17 cellular contexts compared by ENCODE assay signal in genomic region chr1:159935305-159935704, GRCh38. TPM values are rescaled to one million over a fixed set of nuclear protein-coding genes. Genes with fewer than 3 reads are reported as not detected.
A peak's percentile ranks its signal among the peaks of the same experiment; 100 is the strongest.
DNase-seq lines count a peak whose midpoint lies in the region; ATAC-seq and TF ChIP-seq lines count a peak whose summit lies in the region.
"Had no signal": no experiment of that assay in that cellular context is flagged by ENCODE, and none has a peak within 500 bp of the region (broad histone marks: within the 10 kb centered on the region; RNA-seq: fewer than 3 reads in every experiment).

No MANE protein-coding gene starts in this region.

- no peaks in the 10 kb centered on the region for H3K79me2 ChIP-seq in neural progenitor cell (ENCODE audit: low read depth)

- peaks cover 24% of the 10 kb centered on the region for H3K4me1 ChIP-seq in neural progenitor cell

- no peaks in the 10 kb centered on the region for H3K4me1 Mint-ChIP-seq in activated T-helper 17 cell treated with anti-CD3 and anti-CD28 coated beads, Interleukin-2, amount 50 U/mL, for 72 hours
- peaks cover 38% of the 10 kb centered on the region for H3K4me1 Mint-ChIP-seq in neural progenitor cell

- no peaks in the 10 kb centered on the region for H3K36me3 Mint-ChIP-seq in activated T-helper 17 cell treated with anti-CD3 and anti-CD28 coated beads, Interleukin-2, amount 50 U/mL, for 72 hours (ENCODE audit: low read depth)
- H3K36me3 Mint-ChIP-seq in neural progenitor cell, result peaks cover 23% of the 10 kb centered on the region
- H3K36me3 Mint-ChIP-seq: CD14-positive monocyte; CD4-positive, alpha-beta memory T cell had no signal

- no peak overlapping the region for H3K9ac ChIP-seq in neural progenitor cell
- H3K9ac ChIP-seq: BLaER1 had no signal

- H3K27ac ChIP-seq in neural progenitor cell, result no peak overlapping the region
- H3K27ac ChIP-seq: A549, BLaER1 had no signal

- no peaks in the 10 kb centered on the region; the same call in none of the 2 replicates for H3K36me3 ChIP-seq in H7 (replicated peaks; ENCODE audit: control insufficient read depth, insufficient read depth, low read length)
- H3K36me3 ChIP-seq in neural progenitor cell, result no peaks in the 10 kb centered on the region

- no peaks in the 10 kb centered on the region for H3F3A ChIP-seq in neural progenitor cell (ENCODE audit: low read depth)

- H3K27me3 ChIP-seq in H7 (ENCODE audit: control insufficient read depth, insufficient read depth, low read length) (no peaks in the 10 kb centered on the region; the same call in 1 of the 2 replicates), neural progenitor cell (no peaks in the 10 kb centered on the region)
- H3K27me3 ChIP-seq: BLaER1 had no signal

- H3K27me3 Mint-ChIP-seq in activated T-helper 17 cell treated with anti-CD3 and anti-CD28 coated beads, Interleukin-2, amount 50 U/mL, for 72 hours, result peaks cover 12% of the 10 kb centered on the region
- peaks cover 2% of the 10 kb centered on the region for H3K27me3 Mint-ChIP-seq in neural progenitor cell (ENCODE audit: insufficient read depth, low read depth)

- no peaks in the 10 kb centered on the region for H3K9me3 ChIP-seq in neural progenitor cell (ENCODE audit: low read depth)
- H3K9me3 ChIP-seq: A549, BLaER1 had no signal

- no peaks in the 10 kb centered on the region for H3K9me3 Mint-ChIP-seq in activated T-helper 17 cell treated with anti-CD3 and anti-CD28 coated beads, Interleukin-2, amount 50 U/mL, for 72 hours
- no peaks in the 10 kb centered on the region for H3K9me3 Mint-ChIP-seq in neural progenitor cell
- H3K9me3 Mint-ChIP-seq: CD4-positive, alpha-beta memory T cell; H9; IgD-negative memory B cell had no signal

- no peak for TF ChIP-seq CTCF in neural progenitor cell (IDR thresholded peaks at IDR 0.05)

- peaks cover 12% of the 10 kb centered on the region for H4K20me1 ChIP-seq in neural progenitor cell (ENCODE audit: low read depth)
- H4K20me1 ChIP-seq: BLaER1 had no signal

- peak overlapping the region; percentile 25 for H3K27ac Mint-ChIP-seq in activated T-helper 17 cell treated with anti-CD3 and anti-CD28 coated beads, Interleukin-2, amount 50 U/mL, for 72 hours
- H3K27ac Mint-ChIP-seq in neural progenitor cell, result peak overlapping the region; percentile 30

- no peak overlapping the region for H3K4me3 Mint-ChIP-seq in activated T-helper 17 cell treated with anti-CD3 and anti-CD28 coated beads, Interleukin-2, amount 50 U/mL, for 72 hours
- H3K4me3 Mint-ChIP-seq in neural progenitor cell, result no peak overlapping the region
- H3K4me3 Mint-ChIP-seq: CD14-positive monocyte; CD4-positive, alpha-beta memory T cell; H9 had no signal

- no peak overlapping the region for H3K4me2 ChIP-seq in neural progenitor cell

- ATAC-seq in activated T-helper 17 cell treated with anti-CD3 and anti-CD28 coated beads, Interleukin-2, amount 50 U/mL, for 72 hours (replicated peaks), result no peak
- no peak for ATAC-seq in GM21786 (IDR thresholded peaks at IDR 0.05; ENCODE audit: unreplicated experiment)
- ATAC-seq: HepG2 had no signal

- H2AFZ ChIP-seq in neural progenitor cell (replicated peaks), result no peak overlapping the region

- H3K4me3 ChIP-seq in H7 (ENCODE audit: insufficient read depth, low read depth, low read length) (no peak overlapping the region), neural progenitor cell (no peak overlapping the region)
- H3K4me3 ChIP-seq: A549, BLaER1 had no signal

- peak; percentile 23 for DNase-seq in H7
- no peak for DNase-seq in neural progenitor cell (ENCODE audit: low spot score)
- no peak for DNase-seq in 8988T
- no peak for DNase-seq in NCI-H526 treated with DMSO at 0.1 percent for 48 hours (lab: John Stamatoyannopoulos, UW)
- DNase-seq: CD4-positive, alpha-beta memory T cell; DMS153; DMS79; GOT3; H9 had no signal

RNA-seq across cellular contexts. Expression of gene TAGLN2, which starts 10.0 kb away (rescaled TPM):
- total RNA-seq in H7 (2014; rRNA removed; shearing (Covaris generic)), result 242 and 387 TPM in 2 replicates
- total RNA-seq in activated T-helper 17 cell treated with anti-CD3 and anti-CD28 coated beads, Interleukin-2, amount 50 U/mL, for 72 hours, result 100 to 1,000 TPM; 457 to 593 TPM
- 3.9 and 12.1 TPM in 2 replicates for total RNA-seq in neural progenitor cell (ENCODE audit: low replicate concordance)

RNA-seq across cellular contexts. Expression of gene IGSF9, which starts 10.1 kb away (rescaled TPM):
- total RNA-seq in H7 (2014; rRNA removed; shearing (Covaris generic)), result 4.4 and 6.1 TPM in 2 replicates
- total RNA-seq in activated T-helper 17 cell treated with anti-CD3 and anti-CD28 coated beads, Interleukin-2, amount 50 U/mL, for 72 hours, result not detected
- total RNA-seq in neural progenitor cell (ENCODE audit: low replicate concordance), result 3.3 and 9.1 TPM in 2 replicates
- total RNA-seq: CD4-positive, alpha-beta memory T cell; HepG2 had no signal

RNA-seq across cellular contexts. Expression of gene SLAMF9, which starts 18.7 kb away (rescaled TPM):
- total RNA-seq in H7 (2014; rRNA removed; shearing (Covaris generic)), result not detected in 2 replicates
- total RNA-seq in activated T-helper 17 cell treated with anti-CD3 and anti-CD28 coated beads, Interleukin-2, amount 50 U/mL, for 72 hours, result not detected
- not detected in 2 replicates for total RNA-seq in neural progenitor cell (ENCODE audit: low replicate concordance)
- total RNA-seq: CD4-positive, alpha-beta memory T cell; Daoy; H9; HepG2 had no signal

RNA-seq across cellular contexts. Expression of gene CFAP45, which starts 35.3 kb away (rescaled TPM):
- total RNA-seq in H7 (2014; rRNA removed; shearing (Covaris generic)), result 0.17 and 1.6 TPM in 2 replicates
- total RNA-seq in activated T-helper 17 cell treated with anti-CD3 and anti-CD28 coated beads, Interleukin-2, amount 50 U/mL, for 72 hours, result 1 to 10 TPM in 1 of 2 donors, under 1 TPM in 1; 0.78 to 3.6 TPM
- total RNA-seq in neural progenitor cell (ENCODE audit: low replicate concordance), result not detected in 2 replicates
- total RNA-seq: HepG2 had no signal

Comparison
In these comparisons a context has a peak if more than half of its experiments do, and no peak if none do; other contexts are left out.
1. RNA of gene TAGLN2, which starts 10.0 kb away (total RNA-seq): 457 to 593 TPM in activated T-helper 17 cell treated with anti-CD3 and anti-CD28 coated beads, Interleukin-2, amount 50 U/mL, for 72 hours and 242 to 387 TPM in H7; 3.9 to 12.1 TPM in neural progenitor cell; every median in the first group is over 10 times any median in the second.